Comparison of ENCODE assay signal across 32 cellular contexts in genomic region chr6:162940426-162940825, GRCh38.
DNase-seq lines count a peak whose midpoint lies in the region; ATAC-seq, FAIRE-seq and TF ChIP-seq lines count a peak whose summit lies in the region.
"Had no signal": no experiment of that assay in that cellular context is flagged by ENCODE, and none has a peak within 500 bp of the region (broad histone marks: within the 10 kb centered on the region; RNA-seq: fewer than 3 reads in every experiment).

No MANE protein-coding gene starts in this region.

- H3K27me3 Mint-ChIP-seq in astrocyte (ENCODE audit: low read depth, unreplicated experiment), result no peaks in the 10 kb centered on the region
- H3K27me3 Mint-ChIP-seq in naive thymus-derived CD8-positive, alpha-beta T cell, result peaks cover 0 to 2% (median 0%) of the 10 kb centered on the region in 5 donors
- H3K27me3 Mint-ChIP-seq: progenitor cell of endocrine pancreas; stimulated activated naive CD8-positive, alpha-beta T cell treated with anti-CD3 and anti-CD28 coated beads, Interleukin-15, amount 100 ng/mL, for 72 hours had no signal

- in situ Hi-C loops in G401 (cut with HindIII; ENCODE audit: low sequenced_read_pairs), result no loop called here

- TF ChIP-seq CTCF in astrocyte (IDR thresholded peaks at IDR 0.05; ENCODE audit: insufficient read depth, low read depth, low read length), result no peak
- no peak for TF ChIP-seq CTCF in foreskin fibroblast (IDR thresholded peaks at IDR 0.05; ENCODE audit: low read depth, low read length)
- no peak for TF ChIP-seq CTCF in retinal pigment epithelial cell (conservative IDR thresholded peaks at IDR 0.05; ENCODE audit: low read depth, low read length)
- no peak for TF ChIP-seq CTCF in tibial artery (IDR thresholded peaks at IDR 0.05)

- no peaks in the 10 kb centered on the region for H3K36me3 ChIP-seq in astrocyte (ENCODE audit: insufficient read depth, low read length)
- no peaks in the 10 kb centered on the region for H3K36me3 ChIP-seq in tibial artery
- H3K36me3 ChIP-seq: brain microvascular endothelial cell, esophagus squamous epithelium, neutrophil, transverse colon, WERI-Rb-1 had no signal

- H3K4me2 ChIP-seq in astrocyte (ENCODE audit: low read length), result no peak overlapping the region
- H3K4me2 ChIP-seq: PC-9 had no signal

- peak overlapping the region; percentile 4 for H3K9ac ChIP-seq in astrocyte (ENCODE audit: low read length)

- H2AFZ ChIP-seq in astrocyte (ENCODE audit: low read depth, low read length), result peak overlapping the region; percentile 30
- H2AFZ ChIP-seq: PC-9 had no signal

- peak; percentile 55 for DNase-seq in AG20443 (ENCODE audit: low spot score)
- no peak for DNase-seq in astrocyte (ENCODE audit: low read depth)
- peak; percentile 51 to 64 for DNase-seq in foreskin fibroblast
- peak; percentile 81 for DNase-seq in retinal pigment epithelial cell (ENCODE audit: low read depth)
- DNase-seq in naive thymus-derived CD8-positive, alpha-beta T cell, result no peak
- DNase-seq in G401 (ENCODE audit: low spot score), result no peak
- DNase-seq in tibial artery, result no peak
- DNase-seq in Kasumi-1 (lab: John Stamatoyannopoulos, UW), result no peak
- DNase-seq: ACHN; activated CD4-positive, alpha-beta T cell treated with anti-CD3 and anti-CD28 coated beads for 48 hours; activated effector memory CD4-positive, alpha-beta T cell treated with anti-CD3 and anti-CD28 coated beads, Interleukin-2, amount 50 U/mL, for 16 hours; activated T-cell treated with anti-CD3 and anti-CD28 coated beads, Interleukin-2, amount 50 U/mL, for 1 hour; brain microvascular endothelial cell; DMS79 treated with DMSO at 0.1 percent for 48 hours; esophagus squamous epithelium; glutamatergic neuron; HCEC 1CT; mammary epithelial cell; NCI-H2029; NCI-H526 treated with DMSO at 0.1 percent for 48 hours; PC-9; SHP77 treated with DMSO at 0.1 percent for 48 hours; stimulated activated CD4-positive, alpha-beta T cell treated with anti-CD3 and anti-CD28 coated beads, Interleukin-1b, Interleukin-23, amount 100 ng/mL, for 48 hours; stimulated activated CD8-positive, alpha-beta memory T cell treated with anti-CD3 and anti-CD28 coated beads, Interleukin-4, amount 100 ng/mL, for 48 hours; stimulated activated naive CD8-positive, alpha-beta T cell treated with anti-CD3 and anti-CD28 coated beads, Interleukin-15, amount 100 ng/mL, for 72 hours; transverse colon; WERI-Rb-1 had no signal

- POLR2A ChIA-PET in naive thymus-derived CD8-positive, alpha-beta T cell (lab: Charles Lee), result no interaction called here

- intact Hi-C loops in tibial artery (cut with DNase I; ENCODE audit: low total_unique reads), result no loop called here

- H3K4me1 Mint-ChIP-seq in astrocyte (ENCODE audit: low read depth, unreplicated experiment), result peaks cover 10% of the 10 kb centered on the region
- H3K4me1 Mint-ChIP-seq in naive thymus-derived CD8-positive, alpha-beta T cell, result peaks cover 0 to 1% (median 0%) of the 10 kb centered on the region in 4 donors
- H3K4me1 Mint-ChIP-seq: stimulated activated naive CD8-positive, alpha-beta T cell treated with anti-CD3 and anti-CD28 coated beads, Interleukin-15, amount 100 ng/mL, for 72 hours had no signal

- H3K4me3 ChIP-seq in astrocyte (ENCODE audit: insufficient read depth, low read depth, low read length) (no peak overlapping the region), foreskin fibroblast (ENCODE audit: low read depth in 1 of 2, low read length in 2 of 2) (no peak overlapping the region), retinal pigment epithelial cell (ENCODE audit: low read length) (no peak overlapping the region), tibial artery (no peak overlapping the region)
- H3K4me3 ChIP-seq: coronary artery, esophagus squamous epithelium, PC-9, skin epidermis, transverse colon had no signal

- H3K27ac Mint-ChIP-seq in astrocyte (ENCODE audit: unreplicated experiment), result no peak overlapping the region
- H3K27ac Mint-ChIP-seq in naive thymus-derived CD8-positive, alpha-beta T cell, result no peak overlapping the region
- H3K27ac Mint-ChIP-seq: progenitor cell of endocrine pancreas; stimulated activated naive CD8-positive, alpha-beta T cell treated with anti-CD3 and anti-CD28 coated beads, Interleukin-15, amount 100 ng/mL, for 72 hours; T-helper 2 cell treated with Interferon-gamma antibody and Interleukin-4, amounts not matched to agents 5 μg/mL and 100 μg/mL, for 36 hours had no signal

- no peaks in the 10 kb centered on the region for H4K20me1 ChIP-seq in astrocyte (ENCODE audit: insufficient read depth, low read length)

- peaks cover 10% of the 10 kb centered on the region for H3K4me1 ChIP-seq in astrocyte (ENCODE audit: insufficient read depth, low read length)
- no peaks in the 10 kb centered on the region for H3K4me1 ChIP-seq in tibial artery
- H3K4me1 ChIP-seq: esophagus squamous epithelium had no signal

- no peak for ATAC-seq in naive thymus-derived CD8-positive, alpha-beta T cell
- ATAC-seq: stimulated activated naive CD8-positive, alpha-beta T cell treated with anti-CD3 and anti-CD28 coated beads, Interleukin-15, amount 100 ng/mL, for 72 hours had no signal

- H3K27ac ChIP-seq in astrocyte (ENCODE audit: low read depth, low read length), result no peak overlapping the region
- H3K27ac ChIP-seq in tibial artery, result no peak overlapping the region
- H3K27ac ChIP-seq: brain microvascular endothelial cell, coronary artery, esophagus squamous epithelium, neutrophil, PC-9, transverse colon, WERI-Rb-1 had no signal

- no peaks in the 10 kb centered on the region for H3K79me2 ChIP-seq in astrocyte (ENCODE audit: insufficient read depth, low read length)

- H3K9me3 ChIP-seq in astrocyte (ENCODE audit: insufficient read depth, low read depth, low read length) (peaks cover 3% of the 10 kb centered on the region), tibial artery (peaks cover 0 to 14% (median 7%) of the 10 kb centered on the region in 3 donors)
- H3K9me3 ChIP-seq: neutrophil had no signal

- no peaks in the 10 kb centered on the region for H3K36me3 Mint-ChIP-seq in astrocyte (ENCODE audit: low read depth, unreplicated experiment)
- H3K36me3 Mint-ChIP-seq in naive thymus-derived CD8-positive, alpha-beta T cell, result peaks cover 0 to 41% (median 2%) of the 10 kb centered on the region in 3 donors

- FAIRE-seq in astrocyte (lab: Jason Lieb, UNC), result no peak

- peaks cover 15% of the 10 kb centered on the region for H3K9me3 Mint-ChIP-seq in astrocyte (ENCODE audit: unreplicated experiment)
- peaks cover 10 to 70% (median 44%) of the 10 kb centered on the region in 9 donors for H3K9me3 Mint-ChIP-seq in naive thymus-derived CD8-positive, alpha-beta T cell

- H3K27me3 ChIP-seq in astrocyte (ENCODE audit: insufficient read depth, low read length) (no peaks in the 10 kb centered on the region), tibial artery (no peaks in the 10 kb centered on the region)
- H3K27me3 ChIP-seq: brain microvascular endothelial cell, esophagus squamous epithelium, neutrophil, transverse colon had no signal

- H3K4me3 Mint-ChIP-seq in astrocyte (ENCODE audit: unreplicated experiment), result no peak overlapping the region
- H3K4me3 Mint-ChIP-seq in naive thymus-derived CD8-positive, alpha-beta T cell, result no peak overlapping the region
- H3K4me3 Mint-ChIP-seq: stimulated activated naive CD8-positive, alpha-beta T cell treated with anti-CD3 and anti-CD28 coated beads, Interleukin-15, amount 100 ng/mL, for 72 hours; T-helper 2 cell treated with Interferon-gamma antibody and Interleukin-4, amounts not matched to agents 5 μg/mL and 100 μg/mL, for 36 hours had no signal

Comparison
In these comparisons a context has a peak if more than half of its experiments do, and no peak if none do; other contexts are left out.
1. DNase-seq: peak in AG20443 (single experiment), foreskin fibroblast (2 of 2) and retinal pigment epithelial cell (single experiment); none in astrocyte (single experiment), naive thymus-derived CD8-positive, alpha-beta T cell (0 of 10), G401 (single experiment), tibial artery (0 of 2) and Kasumi-1 (0 of 2).